In the genomic region with DNA sequence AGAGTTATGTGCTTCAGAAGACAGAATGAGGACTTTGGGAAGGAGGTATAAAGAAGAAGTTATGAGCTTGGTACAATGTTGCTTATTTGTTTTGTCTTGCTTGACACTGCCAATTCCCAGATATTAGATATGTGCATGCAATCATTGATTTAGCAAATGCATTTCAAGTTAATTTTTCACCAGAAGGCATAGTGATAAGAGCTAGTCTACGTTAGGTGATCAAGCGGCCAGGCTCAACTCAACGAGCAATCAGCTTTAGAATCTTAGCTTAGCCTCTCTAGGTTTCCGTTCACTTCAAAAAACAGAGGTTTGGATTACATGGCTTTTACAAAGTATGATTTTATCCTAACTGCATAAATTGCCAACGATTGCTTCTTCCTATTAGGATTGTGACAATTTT, we compare ENCODE assay signal across 17 cellular contexts.
"Had no signal": no experiment of that assay in that cellular context is flagged by ENCODE, and none has a peak within 500 bp of the region (broad histone marks: within the 10 kb centered on the region; RNA-seq: fewer than 3 reads in every experiment).

No MANE protein-coding gene starts in this region.

- H3K27ac ChIP-seq: heart right ventricle, left ventricle myocardium inferior, lower lobe of right lung, sigmoid colon, skin epidermis, testis had no signal

- H3K27me3 Mint-ChIP-seq: memory B cell; naive B cell; stimulated activated naive B cell treated with anti-CD40 and anti-IgM and Interleukin-4, amounts not matched to agents 10 μg/mL and 1 μg/mL and 100 μg/mL, for 72 hours; stimulated activated naive CD8-positive, alpha-beta T cell treated with anti-CD3 and anti-CD28 coated beads, Interleukin-15, amount 100 ng/mL, for 72 hours had no signal

- H3K4me3 Mint-ChIP-seq: memory B cell; naive B cell; nephron; stimulated activated naive B cell treated with anti-CD40 and anti-IgM and Interleukin-4, amounts not matched to agents 10 μg/mL and 1 μg/mL and 100 μg/mL, for 72 hours; stimulated activated naive CD8-positive, alpha-beta T cell treated with anti-CD3 and anti-CD28 coated beads, Interleukin-15, amount 100 ng/mL, for 72 hours had no signal

- H3K27ac Mint-ChIP-seq: memory B cell; naive B cell; stimulated activated naive B cell treated with anti-CD40 and anti-IgM and Interleukin-4, amounts not matched to agents 10 μg/mL and 1 μg/mL and 100 μg/mL, for 72 hours; stimulated activated naive CD8-positive, alpha-beta T cell treated with anti-CD3 and anti-CD28 coated beads, Interleukin-15, amount 100 ng/mL, for 72 hours had no signal

- H3K9me3 Mint-ChIP-seq: memory B cell; naive B cell; nephron; stimulated activated naive B cell treated with anti-CD40 and anti-IgM and Interleukin-4, amounts not matched to agents 10 μg/mL and 1 μg/mL and 100 μg/mL, for 72 hours; stimulated activated naive CD8-positive, alpha-beta T cell treated with anti-CD3 and anti-CD28 coated beads, Interleukin-15, amount 100 ng/mL, for 72 hours had no signal

- H3K9me3 ChIP-seq: heart right ventricle, left ventricle myocardium inferior, lower lobe of right lung, sigmoid colon, testis, transverse colon had no signal

- ATAC-seq: heart right ventricle; lower lobe of right lung; stimulated activated naive B cell treated with anti-CD40 and anti-IgM and Interleukin-4, amounts not matched to agents 10 μg/mL and 1 μg/mL and 100 μg/mL, for 72 hours; stimulated activated naive CD8-positive, alpha-beta T cell treated with anti-CD3 and anti-CD28 coated beads, Interleukin-15, amount 100 ng/mL, for 72 hours had no signal

- H3K4me1 Mint-ChIP-seq: memory B cell; naive B cell; nephron; stimulated activated naive B cell treated with anti-CD40 and anti-IgM and Interleukin-4, amounts not matched to agents 10 μg/mL and 1 μg/mL and 100 μg/mL, for 72 hours; stimulated activated naive CD8-positive, alpha-beta T cell treated with anti-CD3 and anti-CD28 coated beads, Interleukin-15, amount 100 ng/mL, for 72 hours had no signal

- DNase-seq: effector CD4-positive, alpha-beta T cell; heart right ventricle; islet precursor cell; left ventricle myocardium inferior; lower lobe of right lung; naive B cell; sigmoid colon; stimulated activated CD4-positive, alpha-beta T cell treated with anti-CD3 and anti-CD28 coated beads, Interleukin-2, amount 100 ng/mL, for 24 hours; stimulated activated CD4-positive, alpha-beta T cell treated with anti-CD3 and anti-CD28 coated beads, Interleukin-4, amount 100 ng/mL, for 4 hours; stimulated activated naive B cell treated with anti-CD40 and anti-IgM and Interleukin-4, amounts not matched to agents 10 μg/mL and 1 μg/mL and 100 μg/mL, for 72 hours; stimulated activated naive CD8-positive, alpha-beta T cell treated with anti-CD3 and anti-CD28 coated beads, Interleukin-15, amount 100 ng/mL, for 72 hours; testis; transverse colon had no signal

- H3K4me1 ChIP-seq: heart right ventricle, left ventricle myocardium inferior, lower lobe of right lung, transverse colon had no signal

- H3K36me3 Mint-ChIP-seq: memory B cell; naive B cell; stimulated activated naive B cell treated with anti-CD40 and anti-IgM and Interleukin-4, amounts not matched to agents 10 μg/mL and 1 μg/mL and 100 μg/mL, for 72 hours had no signal

- H3K36me3 ChIP-seq: heart right ventricle, left ventricle myocardium inferior, lower lobe of right lung, sigmoid colon, transverse colon had no signal

- H3K27me3 ChIP-seq: heart right ventricle, sigmoid colon, testis, transverse colon had no signal

- H3K4me3 ChIP-seq: coronary artery, heart right ventricle, left ventricle myocardium inferior, lower lobe of right lung, sigmoid colon, skin epidermis, testis, transverse colon had no signal
